ENCODE assay signal across 20 cellular contexts in the genomic region with DNA sequence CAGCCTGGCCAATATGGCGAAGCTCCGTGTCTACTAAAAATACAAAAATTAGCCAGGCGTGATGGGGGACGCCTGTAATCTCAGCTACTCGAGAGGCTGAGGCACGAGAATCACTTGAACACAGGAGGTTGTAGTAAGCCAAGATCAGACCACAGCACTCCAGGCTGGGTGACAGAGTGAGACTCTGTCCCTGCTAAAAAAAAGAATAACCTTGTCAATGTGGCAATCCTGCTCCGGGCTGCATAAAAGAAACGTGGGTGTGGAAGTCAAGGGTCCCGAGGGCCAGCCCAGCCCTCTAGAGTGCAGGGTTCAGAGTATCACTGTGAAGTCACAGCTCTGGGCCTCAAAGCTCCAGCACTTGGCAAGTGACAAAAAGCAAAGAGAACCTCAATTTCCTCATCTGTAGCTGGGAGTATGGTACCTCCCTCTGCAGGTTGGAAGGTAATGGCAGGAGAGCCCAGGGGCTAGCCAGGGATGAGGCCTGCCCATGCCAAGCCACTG.
"Had no signal": no experiment of that assay in that cellular context is flagged by ENCODE, and none has a peak within 500 bp of the region (broad histone marks: within the 10 kb centered on the region; RNA-seq: fewer than 3 reads in every experiment).

No MANE protein-coding gene starts in this region.

- H3K9me3 Mint-ChIP-seq: natural killer cell; neural crest cell; stimulated activated naive CD8-positive, alpha-beta T cell treated with anti-CD3 and anti-CD28 coated beads, Interleukin-15, amount 100 ng/mL, for 72 hours had no signal

- H3K9me3 ChIP-seq: colonic mucosa, mucosa of descending colon, pancreas, psoas muscle, right lobe of liver, thoracic aorta had no signal

- H2AFZ ChIP-seq: hepatocyte had no signal

- H3K36me3 Mint-ChIP-seq: natural killer cell had no signal

- H3K27ac Mint-ChIP-seq: natural killer cell; stimulated activated naive B cell treated with anti-CD40 and anti-IgM and Interleukin-4, amounts not matched to agents 10 μg/mL and 1 μg/mL and 100 μg/mL, for 72 hours; stimulated activated naive CD8-positive, alpha-beta T cell treated with anti-CD3 and anti-CD28 coated beads, Interleukin-15, amount 100 ng/mL, for 72 hours had no signal

- H3K27me3 ChIP-seq: colonic mucosa, hepatocyte, pancreas, right lobe of liver had no signal

- H3K4me3 ChIP-seq: colonic mucosa, hepatocyte, mucosa of descending colon, pancreas, psoas muscle, right lobe of liver, thoracic aorta had no signal

- DNase-seq: colonic mucosa; effector CD4-positive, alpha-beta T cell; foreskin melanocyte; kidney glomerular epithelial cell; mammary epithelial cell; mucosa of descending colon; natural killer cell; nucleus accumbens; psoas muscle; retina; stimulated activated CD4-positive, alpha-beta T cell treated with anti-CD3 and anti-CD28 coated beads, Interleukin-2, amount 100 ng/mL, for 24 hours; stimulated activated CD4-positive, alpha-beta T cell treated with anti-CD3 and anti-CD28 coated beads, Interleukin-4, amount 100 ng/mL, for 4 hours; stimulated activated naive B cell treated with anti-CD40 and anti-IgM and Interleukin-4, amounts not matched to agents 10 μg/mL and 1 μg/mL and 100 μg/mL, for 72 hours; stimulated activated naive CD8-positive, alpha-beta T cell treated with anti-CD3 and anti-CD28 coated beads, Interleukin-15, amount 100 ng/mL, for 72 hours; trophoblast cell had no signal

- ATAC-seq: mucosa of descending colon; natural killer cell; pancreas; psoas muscle; right lobe of liver; stimulated activated naive B cell treated with anti-CD40 and anti-IgM and Interleukin-4, amounts not matched to agents 10 μg/mL and 1 μg/mL and 100 μg/mL, for 72 hours; stimulated activated naive CD8-positive, alpha-beta T cell treated with anti-CD3 and anti-CD28 coated beads, Interleukin-15, amount 100 ng/mL, for 72 hours had no signal

- H3K4me2 ChIP-seq: hepatocyte had no signal

- H3K4me3 Mint-ChIP-seq: natural killer cell; neural crest cell; stimulated activated naive B cell treated with anti-CD40 and anti-IgM and Interleukin-4, amounts not matched to agents 10 μg/mL and 1 μg/mL and 100 μg/mL, for 72 hours; stimulated activated naive CD8-positive, alpha-beta T cell treated with anti-CD3 and anti-CD28 coated beads, Interleukin-15, amount 100 ng/mL, for 72 hours had no signal

- H3K27ac ChIP-seq: colonic mucosa, hepatocyte, pancreas, psoas muscle, right lobe of liver, thoracic aorta had no signal

- H3K79me2 ChIP-seq: hepatocyte had no signal

- H3K36me3 ChIP-seq: colonic mucosa, pancreas, right lobe of liver, thoracic aorta had no signal

- H3K4me1 ChIP-seq: colonic mucosa, pancreas, psoas muscle, right lobe of liver had no signal

- H3K4me1 Mint-ChIP-seq: neural crest cell had no signal
